17 cellular contexts compared by ENCODE assay signal in the genomic region with DNA sequence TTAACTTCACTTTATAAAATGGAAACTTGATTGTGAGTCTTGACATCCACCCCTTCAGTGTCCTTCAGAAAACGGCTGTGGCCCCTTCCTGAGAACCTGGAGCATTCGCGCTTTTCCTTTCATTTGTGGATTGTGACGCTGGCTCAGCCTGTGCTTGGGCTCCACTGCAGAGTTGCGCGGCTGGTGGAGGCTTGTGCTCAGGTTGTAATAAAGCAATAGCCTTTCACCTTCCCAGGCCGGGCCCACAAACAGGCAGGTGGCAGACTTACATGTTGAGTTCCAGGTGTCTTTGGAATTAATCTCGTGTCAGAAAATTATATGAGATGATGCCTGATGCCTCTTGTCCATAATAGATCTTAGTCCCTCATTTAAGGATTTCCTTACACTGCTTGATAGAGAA.
DNase-seq lines count a peak whose midpoint lies in the region; ATAC-seq and TF ChIP-seq lines count a peak whose summit lies in the region.
"Had no signal": no experiment of that assay in that cellular context is flagged by ENCODE, and none has a peak within 500 bp of the region (broad histone marks: within the 10 kb centered on the region; RNA-seq: fewer than 3 reads in every experiment).

No MANE protein-coding gene starts in this region.

- H3K27me3 Mint-ChIP-seq in osteocyte (ENCODE audit: unreplicated experiment): peaks cover 2% of the 10 kb centered on the region
- H3K27me3 Mint-ChIP-seq: CD4-positive, alpha-beta T cell had no signal

- TF ChIP-seq CTCF in RWPE2 (IDR thresholded peaks at IDR 0.05; ENCODE audit: poor library complexity, severe bottlenecking): no peak
- no peak for TF ChIP-seq CTCF in osteocyte (IDR thresholded peaks at IDR 0.05)

- no peak overlapping the region for H3K27ac ChIP-seq in RWPE2 (ENCODE audit: poor library complexity, severe bottlenecking)
- H3K27ac ChIP-seq: 22Rv1, A549, C4-2B had no signal

- no peaks in the 10 kb centered on the region for H3K4me1 ChIP-seq in RWPE2 (ENCODE audit: insufficient read depth, poor library complexity, severe bottlenecking)
- H3K4me1 ChIP-seq: A549, Caco-2 had no signal

- no peak overlapping the region for H3K4me3 ChIP-seq in RWPE2 (ENCODE audit: severe bottlenecking)
- H3K4me3 ChIP-seq: A549, GM12878 had no signal

- no peak overlapping the region for H3K27ac Mint-ChIP-seq in osteocyte (ENCODE audit: unreplicated experiment)
- H3K27ac Mint-ChIP-seq: CD4-positive, alpha-beta T cell; H9 had no signal

- no peak overlapping the region for H3K4me3 Mint-ChIP-seq in osteocyte (ENCODE audit: unreplicated experiment)
- H3K4me3 Mint-ChIP-seq: CD4-positive, alpha-beta T cell; H9 had no signal

- no peaks in the 10 kb centered on the region for H3K27me3 ChIP-seq in RWPE2 (ENCODE audit: insufficient read depth, poor library complexity, severe bottlenecking)

- H3K9me3 ChIP-seq in RWPE2 (ENCODE audit: severe bottlenecking): no peaks in the 10 kb centered on the region
- H3K9me3 ChIP-seq: A549 had no signal

- ATAC-seq in RWPE2 (ENCODE audit: low read depth): no peak
- ATAC-seq in left ventricle myocardium superior: no peak
- ATAC-seq: A549, GM12878 had no signal

- DNase-seq in DMS79 treated with DMSO at 0.1 percent for 48 hours (lab: John Stamatoyannopoulos, UW): peak; percentile 15
- no peak for DNase-seq in DMS79 (lab: John Stamatoyannopoulos, UW)
- DNase-seq in RWPE2 (ENCODE audit: low spot score): peak; percentile 80
- DNase-seq in islet precursor cell: peak; percentile 33
- peak; percentile 63 for DNase-seq in osteocyte (ENCODE audit: extremely low spot score, unreplicated experiment)
- DNase-seq in left ventricle myocardium superior: no peak
- no peak for DNase-seq in OCI-M1 (lab: John Stamatoyannopoulos, UW)
- DNase-seq: AML-193; Caco-2; CD4-positive, alpha-beta T cell; GF-D8; GOT3; H9 had no signal

- H3K4me1 Mint-ChIP-seq in osteocyte (ENCODE audit: unreplicated experiment): no peaks in the 10 kb centered on the region

- no peaks in the 10 kb centered on the region for H3K36me3 Mint-ChIP-seq in osteocyte (ENCODE audit: unreplicated experiment)

- intact Hi-C loops in left ventricle myocardium superior (cut with micrococcal nuclease): no loop called here

- peaks cover 6% of the 10 kb centered on the region for H3K9me3 Mint-ChIP-seq in osteocyte (ENCODE audit: unreplicated experiment)
- H3K9me3 Mint-ChIP-seq: CD4-positive, alpha-beta T cell had no signal

- H3K36me3 ChIP-seq in RWPE2 (ENCODE audit: low read depth): 0 out of 2 replicates have a peak, but pooled peaks cover 4% of the 10 kb centered on the region

Comparison
In these comparisons a context has a peak if more than half of its experiments do, and no peak if none do; other contexts are left out.
1. DNase-seq: peak in DMS79 treated with DMSO at 0.1 percent for 48 hours (single experiment), RWPE2 (single experiment), islet precursor cell (single experiment) and osteocyte (single experiment); none in DMS79 (single experiment), left ventricle myocardium superior (single experiment) and OCI-M1 (single experiment).